ENCODE assay signal across 19 cellular contexts in the genomic region with DNA sequence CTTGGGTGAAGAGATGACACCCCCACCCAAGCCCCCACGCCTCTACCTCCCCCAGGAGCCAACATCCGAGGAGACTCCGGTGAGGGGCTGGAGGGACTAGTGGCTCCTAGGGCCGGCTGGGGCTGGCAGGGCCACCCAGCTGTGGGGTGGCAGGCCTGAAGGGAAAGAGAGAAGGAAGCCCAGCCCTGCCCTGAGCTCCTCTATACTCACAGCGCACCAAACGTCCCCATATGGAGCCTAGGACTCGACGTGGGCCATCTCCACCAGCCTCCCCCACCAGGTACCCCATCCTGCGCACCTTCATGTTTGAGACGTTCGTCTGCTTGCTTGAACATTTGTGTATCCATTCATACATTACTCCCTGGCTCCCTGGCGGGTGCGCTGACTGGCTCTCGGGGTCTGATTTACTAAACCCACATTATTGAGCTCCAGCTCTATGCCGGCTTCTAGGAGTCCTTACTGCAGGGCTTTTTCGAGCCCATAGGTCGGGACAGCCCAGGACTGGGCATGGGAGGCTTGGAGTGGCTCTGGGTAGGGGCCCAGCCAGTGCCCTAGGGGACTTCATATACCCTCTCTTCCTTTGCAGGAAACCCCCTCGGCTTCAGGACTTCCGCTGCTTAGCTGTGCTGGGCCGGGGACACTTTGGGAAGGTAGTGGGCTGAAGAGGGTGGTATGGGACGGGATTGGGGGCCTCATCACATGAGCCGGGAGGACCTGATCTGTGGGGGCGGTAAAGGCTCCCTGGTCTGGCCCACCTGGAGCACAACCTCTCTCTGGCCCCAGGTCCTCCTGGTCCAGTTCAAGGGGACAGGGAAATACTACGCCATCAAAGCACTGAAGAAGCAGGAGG. TPM values are rescaled to one million over a fixed set of nuclear protein-coding genes. Genes with fewer than 3 reads are reported as not detected.
A peak's percentile ranks its signal among the peaks of the same experiment; 100 is the strongest.
DNase-seq lines count a peak whose midpoint lies in the region; ATAC-seq, FAIRE-seq and TF ChIP-seq lines count a peak whose summit lies in the region.
"Had no signal": no experiment of that assay in that cellular context is flagged by ENCODE, and none has a peak within 500 bp of the region (broad histone marks: within the 10 kb centered on the region; RNA-seq: fewer than 3 reads in every experiment).

No MANE protein-coding gene starts in this region.

- DNase-seq in right lobe of liver, result peak; percentile 9 to 36 (median 23)
- DNase-seq in HepG2 (ENCODE audit: low spot score), result no peak
- peak; percentile 7 for DNase-seq in WTC11 (ENCODE audit: low spot score)
- DNase-seq in osteoblast (ENCODE audit: insufficient read length, low spot score, missing footprints), result peak; percentile 54
- peak; percentile 21 to 45 for DNase-seq in aorta
- DNase-seq in cerebellar nuclear complex (lab: John Stamatoyannopoulos, UW), result no peak
- DNase-seq in stimulated activated CD4-positive, alpha-beta T cell treated with anti-CD3 and anti-CD28 coated beads, Interleukin-4, amount 100 ng/mL, for 1 hour, result no peak
- DNase-seq: BE2C; EL; MV-4-11; NCI-H1436 treated with DMSO at 0.1 percent for 48 hours; NCI-H226; NCI-H526 treated with DMSO at 0.1 percent for 48 hours; NK-92 treated with Interleukin-12 subunit alpha and Interleukin-12 subunit beta, amount 100 ng/mL, for 24 hours; OCI-M1; RPMI8226 had no signal

- no peak overlapping the region for H2AFZ ChIP-seq in HepG2 (ENCODE audit: low read length)
- H2AFZ ChIP-seq in osteoblast (ENCODE audit: low read length), result no peak overlapping the region

- no peaks in the 10 kb centered on the region for H4K20me1 ChIP-seq in HepG2 (ENCODE audit: insufficient read depth, low read length)
- H4K20me1 ChIP-seq in osteoblast (ENCODE audit: insufficient read depth, low read length), result no peaks in the 10 kb centered on the region

- ATAC-seq in right lobe of liver (no peak), HepG2 (no peak), WTC11 (no peak), aorta (ENCODE audit: low FRiP score) (no peak), HG03432 (IDR thresholded peaks at IDR 0.05; ENCODE audit: unreplicated experiment) (no peak)
- ATAC-seq: HCT116 had no signal

- H3K27ac ChIP-seq in right lobe of liver, result no peak overlapping the region
- no peak overlapping the region for H3K27ac ChIP-seq in HepG2 (ENCODE audit: extremely low read length, insufficient read depth, low read length)
- no peak overlapping the region for H3K27ac ChIP-seq in osteoblast (ENCODE audit: low read depth, low read length)
- no peak overlapping the region for H3K27ac ChIP-seq in aorta (ENCODE audit: low read depth in 1 of 2, low read length in 2 of 2)

- H3K36me3 ChIP-seq in right lobe of liver, result no peaks in the 10 kb centered on the region
- H3K36me3 ChIP-seq in HepG2 (replicated peaks in 1 of 2; ENCODE audit: control insufficient read depth in 1 of 2, insufficient read depth in 2 of 2, low read length in 2 of 2), result peaks cover 7 to 19% of the 10 kb centered on the region in 2 experiments; a peak in 3 of 5 replicates
- H3K36me3 ChIP-seq in osteoblast (ENCODE audit: insufficient read depth, low read length), result no peaks in the 10 kb centered on the region
- H3K36me3 ChIP-seq in aorta (ENCODE audit: control insufficient read depth in 1 of 2, insufficient read depth in 2 of 2, low read length in 1 of 2), result no peaks in the 10 kb centered on the region
- H3K36me3 ChIP-seq: BE2C had no signal

- H3K4me1 ChIP-seq in right lobe of liver, result no peaks in the 10 kb centered on the region
- peaks cover 10% of the 10 kb centered on the region for H3K4me1 ChIP-seq in HepG2 (ENCODE audit: insufficient read depth, low read length)
- H3K4me1 ChIP-seq in osteoblast (ENCODE audit: insufficient read depth, low read length), result no peaks in the 10 kb centered on the region
- H3K4me1 ChIP-seq in aorta (ENCODE audit: control insufficient read depth in 1 of 2, insufficient read depth in 2 of 2, low read length in 2 of 2), result no peaks in the 10 kb centered on the region
- H3K4me1 ChIP-seq: BE2C had no signal

- no TSS peak for BruUV-seq in HepG2 (replicated peaks; lab: Mats Ljungman, UMichigan)

- TF ChIP-seq RAD21 in HepG2 (CRISPR knock-in tag; IDR thresholded peaks at IDR 0.05), result no peak

- H3K4me2 ChIP-seq in HepG2 (ENCODE audit: low read depth, low read length) (no peak overlapping the region), osteoblast (ENCODE audit: insufficient read depth, low read length) (no peak overlapping the region)

- no peak for TF ChIP-seq EP300 in HepG2 (IDR thresholded peaks at IDR 0.05; ENCODE audit: low read depth in 2 of 2, low read length in 2 of 2)
- TF ChIP-seq EP300 in HepG2 (CRISPR knock-in tag; IDR thresholded peaks at IDR 0.05; ENCODE audit: borderline replicate concordance), result no peak

- H3K4me3 Mint-ChIP-seq in WTC11, result no peak overlapping the region
- H3K4me3 Mint-ChIP-seq: CD8-positive, alpha-beta memory T cell had no signal

- 94% methylated on average over 9 of the region's 24 CpGs for WGBS in right lobe of liver (ENCODE audit: insufficient coverage, low coverage, low lambda C conversion rate, missing lambda C conversion rate)
- 95% methylated on average over 24 of the region's 24 CpGs for WGBS in HepG2 (ENCODE audit: low lambda C conversion rate)
- 88 to 90% methylated on average over 24 of the region's 24 CpGs for WGBS in aorta, 2 donors

- in situ Hi-C loops in HepG2 (cut with HindIII; ENCODE audit: extremely low pct_ligation_motif_present, low pct_unique_long_range_greater_than_20kb), result no loop called here

- H3K79me2 ChIP-seq in HepG2 (ENCODE audit: insufficient read depth, low read length) (no peaks in the 10 kb centered on the region), osteoblast (ENCODE audit: insufficient read depth, low read length) (no peaks in the 10 kb centered on the region)

- peaks cover 12% of the 10 kb centered on the region; the same call in 1 of the 2 replicates for H3K36me3 Mint-ChIP-seq in WTC11

- H3K4me1 Mint-ChIP-seq in WTC11, result no peaks in the 10 kb centered on the region
- H3K4me1 Mint-ChIP-seq: CD8-positive, alpha-beta memory T cell had no signal

- H3K4me3 ChIP-seq in right lobe of liver (no peak overlapping the region), HepG2 (replicated peaks in 1 of 3; ENCODE audit: insufficient read depth in 1 of 3, low read depth in 2 of 3, low read length in 3 of 3) (no peak overlapping the region), osteoblast (ENCODE audit: insufficient read depth, low read length) (no peak overlapping the region), aorta (ENCODE audit: low read length in 2 of 2) (no peak overlapping the region)

- intact Hi-C loops in right lobe of liver (cut with DNase I), result no loop called here
- intact Hi-C loops in HepG2 (cut with micrococcal nuclease; ENCODE audit: unreplicated experiment), result no loop called here
- intact Hi-C loops in aorta (cut with DNase I), result no loop called here

- no peak overlapping the region for H3K9ac ChIP-seq in HepG2 (ENCODE audit: insufficient read depth, low read depth, low read length)

- TF ChIP-seq POLR2A in right lobe of liver (IDR thresholded peaks at IDR 0.05), result no peak
- TF ChIP-seq POLR2A in HepG2 (IDR thresholded peaks at IDR 0.05; ENCODE audit: insufficient read depth in 1 of 2, low read depth in 2 of 2, low read length in 2 of 2), result no peak

- no peak overlapping the region; the same call in 1 of the 2 replicates for H3K27ac Mint-ChIP-seq in WTC11
- H3K27ac Mint-ChIP-seq: CD8-positive, alpha-beta memory T cell had no signal

- no peaks in the 10 kb centered on the region for H3K9me3 Mint-ChIP-seq in WTC11
- H3K9me3 Mint-ChIP-seq: CD8-positive, alpha-beta memory T cell had no signal

- POLR2A ChIA-PET in HepG2 (lab: Yijun Ruan, JAX), result no interaction called here
- POLR2A ChIA-PET in WTC11 (lab: Charles Lee), result interaction anchor here (0.6 kb wide), 1 partner anchor 9 kb away, joined by 3 read pairs; the partner anchor contains the start of gene ZDHHC12

- H3K27me3 Mint-ChIP-seq in WTC11 (ENCODE audit: low read depth), result no peaks in the 10 kb centered on the region
- H3K27me3 Mint-ChIP-seq: CD8-positive, alpha-beta memory T cell had no signal

- H3K9me3 ChIP-seq in right lobe of liver, result no peaks in the 10 kb centered on the region
- no peaks in the 10 kb centered on the region for H3K9me3 ChIP-seq in HepG2 (ENCODE audit: low read length)
- no peaks in the 10 kb centered on the region for H3K9me3 ChIP-seq in osteoblast (ENCODE audit: low read depth, low read length)
- H3K9me3 ChIP-seq in aorta (ENCODE audit: control insufficient read depth, low read length), result no peaks in the 10 kb centered on the region
- H3K9me3 ChIP-seq: BE2C had no signal

- CTCF ChIA-PET in HepG2 (lab: Yijun Ruan, JAX; ENCODE audit: low intra/inter-chr PET ratio, low total read pairs), result no interaction called here
- CTCF ChIA-PET in WTC11 (lab: Charles Lee), result interaction anchor here (1.6 kb wide), 1 partner anchor 13 kb away, joined by 6 read pairs; the partner anchor contains the start of gene PKN3

- no peak for FAIRE-seq in HepG2 (lab: Jason Lieb, UNC)

- TF ChIP-seq CTCF in right lobe of liver (IDR thresholded peaks at IDR 0.05), result no peak
- TF ChIP-seq CTCF in HepG2 (CRISPR knock-in tag; IDR thresholded peaks at IDR 0.05), result no peak
- no peak for TF ChIP-seq CTCF in WTC11 (IDR thresholded peaks at IDR 0.05)
- no peak for TF ChIP-seq CTCF in osteoblast (IDR thresholded peaks at IDR 0.05; ENCODE audit: extremely low read depth, low read depth, low read length)

- H3K27me3 ChIP-seq in right lobe of liver (no peaks in the 10 kb centered on the region), HepG2 (ENCODE audit: control insufficient read depth in 1 of 2, insufficient read depth in 2 of 2, low read length in 2 of 2) (no peaks in the 10 kb centered on the region), osteoblast (ENCODE audit: insufficient read depth, low read length) (no peaks in the 10 kb centered on the region), aorta (ENCODE audit: control insufficient read depth in 1 of 2, insufficient read depth in 2 of 2, low read length in 1 of 2) (no peaks in the 10 kb centered on the region)
- H3K27me3 ChIP-seq: BE2C had no signal

RNA-seq across cellular contexts. Expression of gene ZDHHC12, which starts 9.1 kb away (rescaled TPM):
- 10 to 100 TPM; 14.1 to 46.1 (median 22.7) TPM for total RNA-seq in right lobe of liver
- total RNA-seq in HepG2 (2016; rRNA removed; fragmentation: Illumina TruSeq; extraction: Trizol), result 18.3 and 28.0 TPM in 2 replicates
- 51.5 and 53.9 TPM in 2 replicates for total RNA-seq in HepG2 (2016; cell fraction: cytosol; rRNA removed; fragmentation: Illumina TruSeq; extraction: Trizol; ENCODE audit: low read depth)
- total RNA-seq in HepG2 (2016; cell fraction: insoluble cytoplasmic fraction; rRNA removed; fragmentation: Illumina TruSeq; extraction: Trizol), result 16.7 and 27.4 TPM in 2 replicates
- total RNA-seq in HepG2 (2016; cell fraction: membrane; rRNA removed; fragmentation: Illumina TruSeq; extraction: Trizol), result 51.9 and 59.6 TPM in 2 replicates
- total RNA-seq in HepG2 (2016; cell fraction: nucleus; rRNA removed; fragmentation: Illumina TruSeq; extraction: Trizol), result 16.4 and 20.2 TPM in 2 replicates
- 25.4 and 29.8 TPM in 2 replicates for polyA plus RNA-seq in HepG2 (2011; rRNA removed)
- 15.9 and 40.6 TPM in 2 replicates for polyA plus RNA-seq in HepG2 (2011; cell fraction: cytosol; rRNA removed)
- polyA plus RNA-seq in HepG2 (2011; cell fraction: nucleus; rRNA removed), result 29.4 and 31.6 TPM in 2 replicates
- polyA plus RNA-seq in HepG2 (2012), result 11.6 and 12.2 TPM in 2 replicates
- polyA plus RNA-seq in HepG2 (2016; cell fraction: cytosol; fragmentation: Illumina TruSeq; extraction: Trizol; ENCODE audit: low read depth), result 84.8 and 87.3 TPM in 2 replicates
- polyA plus RNA-seq in HepG2 (2016; cell fraction: insoluble cytoplasmic fraction; fragmentation: Illumina TruSeq; extraction: Trizol; ENCODE audit: low read depth), result 22.5 and 29.9 TPM in 2 replicates
- polyA plus RNA-seq in HepG2 (2016; cell fraction: membrane; fragmentation: Illumina TruSeq; extraction: Trizol; ENCODE audit: low read depth), result 72.3 and 73.2 TPM in 2 replicates
- polyA plus RNA-seq in HepG2 (2016; cell fraction: nucleus; fragmentation: Illumina TruSeq; extraction: Trizol; ENCODE audit: insufficient read depth, low read depth), result 36.7 and 39.0 TPM in 2 replicates
- polyA minus RNA-seq in HepG2 (2011; rRNA and poly(A)+ RNA removed; ENCODE audit: low replicate concordance), result 29.6 and 45.3 TPM in 2 replicates
- polyA minus RNA-seq in HepG2 (2011; cell fraction: cytosol; rRNA and poly(A)+ RNA removed), result 11.2 and 11.3 TPM in 2 replicates
- 6.6 and 8.6 TPM in 2 replicates for polyA minus RNA-seq in HepG2 (2011; cell fraction: nucleus; rRNA and poly(A)+ RNA removed)
- 39.7 to 46.3 TPM (median 45.2 TPM) in 3 replicates for total RNA-seq in WTC11 (2021)
- 32.7 and 35.1 TPM in 2 replicates for total RNA-seq in osteoblast
- total RNA-seq in aorta, result 10 to 100 TPM; 11.2 to 13.1 TPM
- 10 to 100 TPM; 21.3 to 30.9 TPM for polyA plus RNA-seq in aorta

RNA-seq across cellular contexts. Expression of gene PKN3, which starts 12.5 kb away (rescaled TPM):
- total RNA-seq in right lobe of liver (1 to 10 TPM in 5 of 6 experiments, under 1 TPM in 1; 0.81 to 4.9 (median 2.4) TPM), HepG2 (2016; rRNA removed; fragmentation: Illumina TruSeq; extraction: Trizol) (8.3 and 13.2 TPM in 2 replicates), WTC11 (2021) (24.1 to 28.9 TPM (median 27.5 TPM) in 3 replicates), osteoblast (3.5 and 4.3 TPM in 2 replicates), aorta (10 to 100 TPM in 1 of 2 donors, 1 to 10 TPM in 1; 7.1 to 11.1 TPM)
- 3.5 and 3.9 TPM in 2 replicates for total RNA-seq in HepG2 (2016; cell fraction: cytosol; rRNA removed; fragmentation: Illumina TruSeq; extraction: Trizol; ENCODE audit: low read depth)
- 7.5 and 13.4 TPM in 2 replicates for total RNA-seq in HepG2 (2016; cell fraction: insoluble cytoplasmic fraction; rRNA removed; fragmentation: Illumina TruSeq; extraction: Trizol)
- 7.9 and 8.7 TPM in 2 replicates for total RNA-seq in HepG2 (2016; cell fraction: membrane; rRNA removed; fragmentation: Illumina TruSeq; extraction: Trizol)
- total RNA-seq in HepG2 (2016; cell fraction: nucleus; rRNA removed; fragmentation: Illumina TruSeq; extraction: Trizol), result 9.4 and 10.2 TPM in 2 replicates
- polyA plus RNA-seq in HepG2 (2011; rRNA removed) (9.2 and 10.5 TPM in 2 replicates), aorta (1 to 10 TPM; 1.3 to 2.5 TPM)
- 7.2 and 10.2 TPM in 2 replicates for polyA plus RNA-seq in HepG2 (2011; cell fraction: cytosol; rRNA removed)
- 27.1 and 49.1 TPM in 2 replicates for polyA plus RNA-seq in HepG2 (2011; cell fraction: nucleus; rRNA removed)
- 5.4 and 6.9 TPM in 2 replicates for polyA plus RNA-seq in HepG2 (2012)
- 3.8 and 4.1 TPM in 2 replicates for polyA plus RNA-seq in HepG2 (2016; cell fraction: cytosol; fragmentation: Illumina TruSeq; extraction: Trizol; ENCODE audit: low read depth)
- polyA plus RNA-seq in HepG2 (2016; cell fraction: insoluble cytoplasmic fraction; fragmentation: Illumina TruSeq; extraction: Trizol; ENCODE audit: low read depth), result 13.4 and 15.9 TPM in 2 replicates
- polyA plus RNA-seq in HepG2 (2016; cell fraction: membrane; fragmentation: Illumina TruSeq; extraction: Trizol; ENCODE audit: low read depth), result 6.4 and 7.7 TPM in 2 replicates
- polyA plus RNA-seq in HepG2 (2016; cell fraction: nucleus; fragmentation: Illumina TruSeq; extraction: Trizol; ENCODE audit: insufficient read depth, low read depth), result 38.0 and 40.4 TPM in 2 replicates
- polyA minus RNA-seq in HepG2 (2011; rRNA and poly(A)+ RNA removed; ENCODE audit: low replicate concordance), result 23.6 and 48.2 TPM in 2 replicates
- 6.9 and 13.8 TPM in 2 replicates for polyA minus RNA-seq in HepG2 (2011; cell fraction: cytosol; rRNA and poly(A)+ RNA removed)
- polyA minus RNA-seq in HepG2 (2011; cell fraction: nucleus; rRNA and poly(A)+ RNA removed), result 4.0 and 6.2 TPM in 2 replicates

RNA-seq across cellular contexts. Expression of gene SET, which starts 25.8 kb away (rescaled TPM):
- total RNA-seq in right lobe of liver, result 100 to 1,000 TPM in 2 of 6 experiments, 10 to 100 TPM in 4; 57.4 to 110 (median 82.6) TPM
- total RNA-seq in HepG2 (2016; rRNA removed; fragmentation: Illumina TruSeq; extraction: Trizol), result 611 and 724 TPM in 2 replicates
- 134 and 142 TPM in 2 replicates for total RNA-seq in HepG2 (2016; cell fraction: cytosol; rRNA removed; fragmentation: Illumina TruSeq; extraction: Trizol; ENCODE audit: low read depth)
- 623 and 704 TPM in 2 replicates for total RNA-seq in HepG2 (2016; cell fraction: insoluble cytoplasmic fraction; rRNA removed; fragmentation: Illumina TruSeq; extraction: Trizol)
- total RNA-seq in HepG2 (2016; cell fraction: membrane; rRNA removed; fragmentation: Illumina TruSeq; extraction: Trizol), result 360 and 385 TPM in 2 replicates
- 226 and 251 TPM in 2 replicates for total RNA-seq in HepG2 (2016; cell fraction: nucleus; rRNA removed; fragmentation: Illumina TruSeq; extraction: Trizol)
- 72.8 and 94.2 TPM in 2 replicates for polyA plus RNA-seq in HepG2 (2011; rRNA removed)
- polyA plus RNA-seq in HepG2 (2011; cell fraction: cytosol; rRNA removed), result 44.1 and 56.3 TPM in 2 replicates
- 48.5 and 49.6 TPM in 2 replicates for polyA plus RNA-seq in HepG2 (2011; cell fraction: nucleus; rRNA removed)
- polyA plus RNA-seq in HepG2 (2012), result 275 and 331 TPM in 2 replicates
- polyA plus RNA-seq in HepG2 (2016; cell fraction: cytosol; fragmentation: Illumina TruSeq; extraction: Trizol; ENCODE audit: low read depth), result 120 and 147 TPM in 2 replicates
- 668 and 723 TPM in 2 replicates for polyA plus RNA-seq in HepG2 (2016; cell fraction: insoluble cytoplasmic fraction; fragmentation: Illumina TruSeq; extraction: Trizol; ENCODE audit: low read depth)
- polyA plus RNA-seq in HepG2 (2016; cell fraction: membrane; fragmentation: Illumina TruSeq; extraction: Trizol; ENCODE audit: low read depth), result 247 and 252 TPM in 2 replicates
- 360 TPM in 2 replicates for polyA plus RNA-seq in HepG2 (2016; cell fraction: nucleus; fragmentation: Illumina TruSeq; extraction: Trizol; ENCODE audit: insufficient read depth, low read depth)
- polyA minus RNA-seq in HepG2 (2011; rRNA and poly(A)+ RNA removed; ENCODE audit: low replicate concordance), result 44.1 and 254 TPM in 2 replicates
- 141 and 156 TPM in 2 replicates for polyA minus RNA-seq in HepG2 (2011; cell fraction: cytosol; rRNA and poly(A)+ RNA removed)
- polyA minus RNA-seq in HepG2 (2011; cell fraction: nucleus; rRNA and poly(A)+ RNA removed), result 82.4 and 87.9 TPM in 2 replicates
- 1,083 to 1,129 TPM (median 1,086 TPM) in 3 replicates for total RNA-seq in WTC11 (2021)
- 365 and 397 TPM in 2 replicates for total RNA-seq in osteoblast
- 100 to 1,000 TPM; 190 to 195 TPM for total RNA-seq in aorta
- polyA plus RNA-seq in aorta, result 100 to 1,000 TPM in 1 of 2 donors, 10 to 100 TPM in 1; 98.5 to 167 TPM

RNA-seq across cellular contexts. Expression of gene ZER1, which starts 56.9 kb away (rescaled TPM):
- total RNA-seq in right lobe of liver, result 10 to 100 TPM; 13.4 to 21.8 (median 16.0) TPM
- total RNA-seq in HepG2 (2016; rRNA removed; fragmentation: Illumina TruSeq; extraction: Trizol), result 7.7 and 9.1 TPM in 2 replicates
- total RNA-seq in HepG2 (2016; cell fraction: cytosol; rRNA removed; fragmentation: Illumina TruSeq; extraction: Trizol; ENCODE audit: low read depth), result 3.8 TPM in 2 replicates
- total RNA-seq in HepG2 (2016; cell fraction: insoluble cytoplasmic fraction; rRNA removed; fragmentation: Illumina TruSeq; extraction: Trizol), result 7.2 and 8.2 TPM in 2 replicates
- total RNA-seq in HepG2 (2016; cell fraction: membrane; rRNA removed; fragmentation: Illumina TruSeq; extraction: Trizol), result 8.5 and 8.7 TPM in 2 replicates
- total RNA-seq in HepG2 (2016; cell fraction: nucleus; rRNA removed; fragmentation: Illumina TruSeq; extraction: Trizol), result 5.5 and 5.8 TPM in 2 replicates
- 40.0 and 43.9 TPM in 2 replicates for polyA plus RNA-seq in HepG2 (2011; rRNA removed)
- 20.7 and 30.4 TPM in 2 replicates for polyA plus RNA-seq in HepG2 (2011; cell fraction: cytosol; rRNA removed)
- polyA plus RNA-seq in HepG2 (2011; cell fraction: nucleus; rRNA removed), result 40.7 and 47.4 TPM in 2 replicates
- 12.9 and 16.4 TPM in 2 replicates for polyA plus RNA-seq in HepG2 (2012)
- 2.2 and 3.0 TPM in 2 replicates for polyA plus RNA-seq in HepG2 (2016; cell fraction: cytosol; fragmentation: Illumina TruSeq; extraction: Trizol; ENCODE audit: low read depth)
- 7.0 and 8.8 TPM in 2 replicates for polyA plus RNA-seq in HepG2 (2016; cell fraction: insoluble cytoplasmic fraction; fragmentation: Illumina TruSeq; extraction: Trizol; ENCODE audit: low read depth)
- polyA plus RNA-seq in HepG2 (2016; cell fraction: membrane; fragmentation: Illumina TruSeq; extraction: Trizol; ENCODE audit: low read depth), result 5.5 and 6.2 TPM in 2 replicates
- 7.5 and 8.6 TPM in 2 replicates for polyA plus RNA-seq in HepG2 (2016; cell fraction: nucleus; fragmentation: Illumina TruSeq; extraction: Trizol; ENCODE audit: insufficient read depth, low read depth)
- 73.9 and 109 TPM in 2 replicates for polyA minus RNA-seq in HepG2 (2011; rRNA and poly(A)+ RNA removed; ENCODE audit: low replicate concordance)
- polyA minus RNA-seq in HepG2 (2011; cell fraction: cytosol; rRNA and poly(A)+ RNA removed), result 18.8 and 24.2 TPM in 2 replicates
- 12.8 and 14.9 TPM in 2 replicates for polyA minus RNA-seq in HepG2 (2011; cell fraction: nucleus; rRNA and poly(A)+ RNA removed)
- total RNA-seq in WTC11 (2021), result 20.6 to 24.5 TPM (median 23.8 TPM) in 3 replicates
- 26.4 and 27.1 TPM in 2 replicates for total RNA-seq in osteoblast
- 10 to 100 TPM; 29.6 to 42.9 TPM for total RNA-seq in aorta
- polyA plus RNA-seq in aorta, result 10 to 100 TPM; 14.5 to 39.6 TPM

RNA-seq across cellular contexts. Expression of gene DYNC2I2, which starts 58.2 kb away (rescaled TPM):
- total RNA-seq in right lobe of liver (10 to 100 TPM; 11.8 to 23.9 (median 18.8) TPM), HepG2 (2016; rRNA removed; fragmentation: Illumina TruSeq; extraction: Trizol) (31.1 and 40.2 TPM in 2 replicates), WTC11 (2021) (57.5 to 71.1 TPM (median 64.5 TPM) in 3 replicates), osteoblast (51.3 and 52.1 TPM in 2 replicates), aorta (10 to 100 TPM in 1 of 2 donors, 1 to 10 TPM in 1; 9.0 to 15.3 TPM)
- total RNA-seq in HepG2 (2016; cell fraction: cytosol; rRNA removed; fragmentation: Illumina TruSeq; extraction: Trizol; ENCODE audit: low read depth), result 35.7 and 35.9 TPM in 2 replicates
- total RNA-seq in HepG2 (2016; cell fraction: insoluble cytoplasmic fraction; rRNA removed; fragmentation: Illumina TruSeq; extraction: Trizol), result 30.0 and 41.4 TPM in 2 replicates
- total RNA-seq in HepG2 (2016; cell fraction: membrane; rRNA removed; fragmentation: Illumina TruSeq; extraction: Trizol), result 44.4 and 48.2 TPM in 2 replicates
- total RNA-seq in HepG2 (2016; cell fraction: nucleus; rRNA removed; fragmentation: Illumina TruSeq; extraction: Trizol), result 29.1 and 30.6 TPM in 2 replicates
- polyA plus RNA-seq in HepG2 (2011; rRNA removed) (12.5 and 13.7 TPM in 2 replicates), aorta (10 to 100 TPM; 20.2 to 55.3 TPM)
- polyA plus RNA-seq in HepG2 (2011; cell fraction: cytosol; rRNA removed), result 8.1 and 18.6 TPM in 2 replicates
- polyA plus RNA-seq in HepG2 (2011; cell fraction: nucleus; rRNA removed), result 38.0 and 51.4 TPM in 2 replicates
- polyA plus RNA-seq in HepG2 (2012), result 3.2 and 5.6 TPM in 2 replicates
- polyA plus RNA-seq in HepG2 (2016; cell fraction: cytosol; fragmentation: Illumina TruSeq; extraction: Trizol; ENCODE audit: low read depth), result 38.3 and 39.4 TPM in 2 replicates
- polyA plus RNA-seq in HepG2 (2016; cell fraction: insoluble cytoplasmic fraction; fragmentation: Illumina TruSeq; extraction: Trizol; ENCODE audit: low read depth), result 29.4 and 33.1 TPM in 2 replicates
- polyA plus RNA-seq in HepG2 (2016; cell fraction: membrane; fragmentation: Illumina TruSeq; extraction: Trizol; ENCODE audit: low read depth), result 37.6 and 43.8 TPM in 2 replicates
- polyA plus RNA-seq in HepG2 (2016; cell fraction: nucleus; fragmentation: Illumina TruSeq; extraction: Trizol; ENCODE audit: insufficient read depth, low read depth), result 49.9 and 51.2 TPM in 2 replicates
- polyA minus RNA-seq in HepG2 (2011; rRNA and poly(A)+ RNA removed; ENCODE audit: low replicate concordance), result 21.4 and 223 TPM in 2 replicates
- 7.2 and 10.8 TPM in 2 replicates for polyA minus RNA-seq in HepG2 (2011; cell fraction: cytosol; rRNA and poly(A)+ RNA removed)
- 9.3 and 12.7 TPM in 2 replicates for polyA minus RNA-seq in HepG2 (2011; cell fraction: nucleus; rRNA and poly(A)+ RNA removed)

Comparison
In these comparisons a context has a peak if more than half of its experiments do, and no peak if none do; other contexts are left out.
1. DNase-seq: peak in right lobe of liver (3 of 3), WTC11 (single experiment), osteoblast (single experiment) and aorta (2 of 2); none in HepG2 (single experiment), cerebellar nuclear complex (0 of 2) and stimulated activated CD4-positive, alpha-beta T cell treated with anti-CD3 and anti-CD28 coated beads, Interleukin-4, amount 100 ng/mL, for 1 hour (single experiment).